Comparison of ENCODE assay signal across 1 cellular context in the genomic region with DNA sequence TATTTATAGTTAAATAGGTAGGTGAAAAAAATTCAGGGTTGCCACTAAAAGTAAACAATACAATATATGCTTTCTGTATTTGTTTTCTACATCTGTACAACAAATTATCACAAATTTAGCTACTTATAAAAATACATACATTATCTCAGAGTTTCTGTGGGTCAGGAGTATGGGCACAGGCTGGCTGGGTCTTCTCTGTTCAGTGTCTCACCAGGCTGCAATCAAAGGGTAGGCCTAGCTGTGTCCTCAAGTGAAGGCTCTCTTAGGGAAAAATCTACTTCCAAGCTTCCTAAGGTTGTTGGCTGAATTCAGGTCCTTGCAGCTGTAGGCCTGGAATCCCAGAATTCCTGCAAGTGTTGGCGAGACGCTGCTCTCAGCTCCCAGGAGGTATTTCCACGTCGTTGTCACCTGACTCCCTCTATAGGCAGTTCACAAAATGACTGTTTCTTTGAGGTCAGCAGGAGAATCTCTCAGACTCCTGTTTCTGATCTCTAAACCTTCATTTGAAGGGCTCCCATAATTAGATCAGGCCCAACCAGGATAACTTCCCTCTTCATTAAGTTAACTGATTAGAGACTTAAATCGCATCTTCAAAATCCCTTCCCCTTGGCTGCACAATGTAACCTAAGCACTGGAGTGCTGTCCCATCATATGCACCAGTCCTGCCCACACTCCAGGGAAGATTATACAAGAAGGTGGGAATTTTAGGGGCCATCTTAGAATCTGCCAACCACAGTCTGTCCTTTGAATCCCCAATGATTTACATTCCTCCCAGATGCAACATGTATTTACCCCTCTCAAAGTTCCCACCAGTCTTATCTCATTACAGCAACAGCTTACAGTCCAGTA.
TF ChIP-seq lines count a peak whose summit lies in the region.

No MANE protein-coding gene starts in this region.

TF ChIP-seq in HepG2, 621 proteins besides CTCF, POLR2A, EP300 and RAD21 (continued from another document):
- TF ChIP-seq, protein P1, sequence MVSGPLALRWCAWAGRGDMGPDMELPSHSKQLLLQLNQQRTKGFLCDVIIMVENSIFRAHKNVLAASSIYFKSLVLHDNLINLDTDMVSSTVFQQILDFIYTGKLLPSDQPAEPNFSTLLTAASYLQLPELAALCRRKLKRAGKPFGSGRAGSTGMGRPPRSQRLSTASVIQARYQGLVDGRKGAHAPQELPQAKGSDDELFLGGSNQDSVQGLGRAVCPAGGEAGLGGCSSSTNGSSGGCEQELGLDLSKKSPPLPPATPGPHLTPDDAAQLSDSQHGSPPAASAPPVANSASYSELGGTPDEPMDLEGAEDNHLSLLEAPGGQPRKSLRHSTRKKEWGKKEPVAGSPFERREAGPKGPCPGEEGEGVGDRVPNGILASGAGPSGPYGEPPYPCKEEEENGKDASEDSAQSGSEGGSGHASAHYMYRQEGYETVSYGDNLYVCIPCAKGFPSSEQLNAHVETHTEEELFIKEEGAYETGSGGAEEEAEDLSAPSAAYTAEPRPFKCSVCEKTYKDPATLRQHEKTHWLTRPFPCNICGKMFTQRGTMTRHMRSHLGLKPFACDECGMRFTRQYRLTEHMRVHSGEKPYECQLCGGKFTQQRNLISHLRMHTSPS (CRISPR knock-in tag; IDR thresholded peaks at IDR 0.05; ENCODE audit: low read depth) = no peak
- TF ChIP-seq NCOR1 (IDR thresholded peaks at IDR 0.05; ENCODE audit: borderline replicate concordance, low read length) (no peak), ZNF761 (CRISPR knock-in tag; conservative IDR thresholded peaks at IDR 0.05) (no peak), ZNF143 (CRISPR knock-in tag; IDR thresholded peaks at IDR 0.05) (peak; percentile 77), ZNF331 (CRISPR knock-in tag; IDR thresholded peaks at IDR 0.05) (no peak), MAZ (IDR thresholded peaks at IDR 0.05; ENCODE audit: borderline replicate concordance, low read depth, low read length) (no peak), MAZ (CRISPR knock-in tag; IDR thresholded peaks at IDR 0.05; ENCODE audit: low read depth) (no peak), JARID2 (CRISPR knock-in tag; IDR thresholded peaks at IDR 0.05; ENCODE audit: insufficient replicate concordance) (no peak), HNRNPK (IDR thresholded peaks at IDR 0.05; ENCODE audit: low read depth, low read length, poor library complexity, severe bottlenecking) (no peak), ZFY (CRISPR knock-in tag; IDR thresholded peaks at IDR 0.05) (peak; percentile 20; the same call in 1 of the 2 replicates), SP140L (CRISPR knock-in tag; IDR thresholded peaks at IDR 0.05; ENCODE audit: borderline replicate concordance) (no peak), SMC3 (IDR thresholded peaks at IDR 0.05; ENCODE audit: low read length) (peak; percentile 95), XRCC5 (optimal IDR thresholded peaks at IDR 0.05; ENCODE audit: low read length) (peak; percentile 69), HOXA7 (CRISPR knock-in tag; IDR thresholded peaks at IDR 0.05) (no peak), MIER2 (CRISPR knock-in tag; IDR thresholded peaks at IDR 0.05) (peak; percentile 91), STAG1 (CRISPR knock-in tag; IDR thresholded peaks at IDR 0.05) (peak; percentile 94), TEAD3 (CRISPR knock-in tag; optimal IDR thresholded peaks at IDR 0.05; ENCODE audit: borderline replicate concordance) (peak; percentile 62), CCAR2 (optimal IDR thresholded peaks at IDR 0.05; ENCODE audit: low read depth, low read length) (no peak), SRSF9 (IDR thresholded peaks at IDR 0.05; ENCODE audit: borderline replicate concordance, insufficient read depth, low read depth, low read length, poor library complexity, severe bottlenecking) (no peak), FOSL2 (CRISPR knock-in tag; IDR thresholded peaks at IDR 0.05) (peak; percentile 31; the same call in 1 of the 2 replicates), KLF12 (CRISPR knock-in tag; IDR thresholded peaks at IDR 0.05; ENCODE audit: borderline replicate concordance) (no peak), TOE1 (CRISPR knock-in tag; IDR thresholded peaks at IDR 0.05) (no peak), KLF16 (CRISPR knock-in tag; IDR thresholded peaks at IDR 0.05) (no peak), KDM2A (CRISPR knock-in tag; IDR thresholded peaks at IDR 0.05; ENCODE audit: borderline replicate concordance, low read depth) (peak; percentile 48; the same call in 1 of the 2 replicates)
- TF ChIP-seq, protein P2, sequence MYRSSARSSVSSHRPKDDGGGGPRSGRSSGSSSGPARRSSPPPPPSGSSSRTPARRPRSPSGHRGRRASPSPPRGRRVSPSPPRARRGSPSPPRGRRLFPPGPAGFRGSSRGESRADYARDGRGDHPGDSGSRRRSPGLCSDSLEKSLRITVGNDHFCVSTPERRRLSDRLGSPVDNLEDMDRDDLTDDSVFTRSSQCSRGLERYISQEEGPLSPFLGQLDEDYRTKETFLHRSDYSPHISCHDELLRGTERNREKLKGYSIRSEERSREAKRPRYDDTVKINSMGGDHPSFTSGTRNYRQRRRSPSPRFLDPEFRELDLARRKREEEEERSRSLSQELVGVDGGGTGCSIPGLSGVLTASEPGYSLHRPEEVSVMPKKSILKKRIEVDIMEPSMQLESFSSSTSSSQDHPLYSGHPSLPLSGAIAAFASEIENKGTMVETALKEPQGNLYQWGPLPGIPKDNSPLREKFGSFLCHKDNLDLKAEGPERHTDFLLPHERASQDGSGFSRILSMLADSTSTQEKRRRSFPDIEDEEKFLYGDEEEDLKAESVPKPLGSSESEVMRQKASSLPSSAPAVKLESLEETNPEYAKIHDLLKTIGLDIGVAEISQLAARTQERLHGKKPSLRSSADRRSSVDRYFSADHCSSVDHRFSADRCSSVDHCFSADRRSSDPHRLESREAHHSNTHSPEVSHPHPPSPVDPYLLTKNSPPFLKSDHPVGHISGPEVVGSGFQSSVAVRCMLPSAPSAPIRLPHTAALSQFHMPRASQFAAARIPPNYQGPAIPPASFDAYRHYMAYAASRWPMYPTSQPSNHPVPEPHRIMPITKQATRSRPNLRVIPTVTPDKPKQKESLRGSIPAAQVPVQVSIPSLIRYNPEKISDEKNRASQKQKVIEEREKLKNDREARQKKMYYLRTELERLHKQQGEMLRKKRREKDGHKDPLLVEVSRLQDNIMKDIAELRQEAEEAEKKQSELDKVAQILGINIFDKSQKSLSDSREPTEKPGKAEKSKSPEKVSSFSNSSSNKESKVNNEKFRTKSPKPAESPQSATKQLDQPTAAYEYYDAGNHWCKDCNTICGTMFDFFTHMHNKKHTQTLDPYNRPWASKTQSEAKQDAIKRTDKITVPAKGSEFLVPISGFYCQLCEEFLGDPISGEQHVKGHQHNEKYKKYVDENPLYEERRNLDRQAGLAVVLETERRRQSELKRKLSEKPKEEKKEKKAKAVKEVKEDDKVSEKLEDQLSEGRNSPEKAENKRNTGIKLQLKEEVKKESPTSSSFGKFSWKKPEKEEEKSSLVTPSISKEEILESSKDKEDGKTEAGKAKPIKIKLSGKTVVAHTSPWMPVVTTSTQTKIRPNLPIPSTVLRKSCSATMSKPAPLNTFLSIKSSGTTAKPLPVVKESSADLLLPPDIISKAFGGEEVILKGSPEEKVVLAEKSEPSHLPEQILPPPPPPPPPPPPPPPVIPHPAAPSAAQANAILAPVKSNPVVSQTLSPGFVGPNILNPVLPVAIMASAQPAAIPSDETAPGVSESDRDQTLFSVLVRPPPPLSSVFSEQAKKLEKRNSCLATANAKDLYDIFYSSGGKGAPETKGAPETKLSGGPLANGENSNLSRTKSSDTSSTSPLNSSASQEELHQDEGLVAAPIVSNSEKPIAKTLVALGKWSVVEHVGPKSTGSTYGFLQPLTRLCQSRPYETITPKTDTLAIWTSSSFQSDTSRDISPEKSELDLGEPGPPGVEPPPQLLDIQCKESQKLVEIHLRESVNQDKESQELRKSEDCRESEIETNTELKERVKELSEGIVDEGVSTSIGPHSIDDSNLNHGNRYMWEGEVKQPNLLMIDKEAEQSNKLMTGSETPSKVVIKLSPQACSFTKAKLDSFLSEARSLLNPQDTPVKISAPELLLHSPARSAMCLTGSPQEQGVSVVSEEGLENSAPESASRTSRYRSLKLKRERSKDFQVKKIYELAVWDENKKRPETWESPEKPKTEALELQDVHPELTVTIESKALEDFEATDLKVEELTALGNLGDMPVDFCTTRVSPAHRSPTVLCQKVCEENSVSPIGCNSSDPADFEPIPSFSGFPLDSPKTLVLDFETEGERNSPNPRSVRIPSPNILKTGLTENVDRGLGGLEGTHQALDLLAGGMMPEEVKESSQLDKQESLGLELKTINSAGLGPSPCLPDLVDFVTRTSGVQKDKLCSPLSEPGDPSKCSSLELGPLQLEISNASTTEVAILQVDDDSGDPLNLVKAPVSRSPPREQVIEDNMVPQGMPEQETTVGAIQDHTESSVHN (CRISPR knock-in tag; IDR thresholded peaks at IDR 0.05) = no peak
- TF ChIP-seq, protein P3, sequence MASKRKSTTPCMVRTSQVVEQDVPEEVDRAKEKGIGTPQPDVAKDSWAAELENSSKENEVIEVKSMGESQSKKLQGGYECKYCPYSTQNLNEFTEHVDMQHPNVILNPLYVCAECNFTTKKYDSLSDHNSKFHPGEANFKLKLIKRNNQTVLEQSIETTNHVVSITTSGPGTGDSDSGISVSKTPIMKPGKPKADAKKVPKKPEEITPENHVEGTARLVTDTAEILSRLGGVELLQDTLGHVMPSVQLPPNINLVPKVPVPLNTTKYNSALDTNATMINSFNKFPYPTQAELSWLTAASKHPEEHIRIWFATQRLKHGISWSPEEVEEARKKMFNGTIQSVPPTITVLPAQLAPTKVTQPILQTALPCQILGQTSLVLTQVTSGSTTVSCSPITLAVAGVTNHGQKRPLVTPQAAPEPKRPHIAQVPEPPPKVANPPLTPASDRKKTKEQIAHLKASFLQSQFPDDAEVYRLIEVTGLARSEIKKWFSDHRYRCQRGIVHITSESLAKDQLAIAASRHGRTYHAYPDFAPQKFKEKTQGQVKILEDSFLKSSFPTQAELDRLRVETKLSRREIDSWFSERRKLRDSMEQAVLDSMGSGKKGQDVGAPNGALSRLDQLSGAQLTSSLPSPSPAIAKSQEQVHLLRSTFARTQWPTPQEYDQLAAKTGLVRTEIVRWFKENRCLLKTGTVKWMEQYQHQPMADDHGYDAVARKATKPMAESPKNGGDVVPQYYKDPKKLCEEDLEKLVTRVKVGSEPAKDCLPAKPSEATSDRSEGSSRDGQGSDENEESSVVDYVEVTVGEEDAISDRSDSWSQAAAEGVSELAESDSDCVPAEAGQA (IDR thresholded peaks at IDR 0.05; ENCODE audit: low read depth) = no peak
- TF ChIP-seq, protein P3 (CRISPR knock-in tag; IDR thresholded peaks at IDR 0.05; ENCODE audit: borderline replicate concordance) = no peak
- TF ChIP-seq, protein P4, sequence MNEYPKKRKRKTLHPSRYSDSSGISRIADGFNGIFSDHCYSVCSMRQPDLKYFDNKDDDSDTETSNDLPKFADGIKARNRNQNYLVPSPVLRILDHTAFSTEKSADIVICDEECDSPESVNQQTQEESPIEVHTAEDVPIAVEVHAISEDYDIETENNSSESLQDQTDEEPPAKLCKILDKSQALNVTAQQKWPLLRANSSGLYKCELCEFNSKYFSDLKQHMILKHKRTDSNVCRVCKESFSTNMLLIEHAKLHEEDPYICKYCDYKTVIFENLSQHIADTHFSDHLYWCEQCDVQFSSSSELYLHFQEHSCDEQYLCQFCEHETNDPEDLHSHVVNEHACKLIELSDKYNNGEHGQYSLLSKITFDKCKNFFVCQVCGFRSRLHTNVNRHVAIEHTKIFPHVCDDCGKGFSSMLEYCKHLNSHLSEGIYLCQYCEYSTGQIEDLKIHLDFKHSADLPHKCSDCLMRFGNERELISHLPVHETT (CRISPR knock-in tag; conservative IDR thresholded peaks at IDR 0.05) = no peak
- TF ChIP-seq, protein P5, sequence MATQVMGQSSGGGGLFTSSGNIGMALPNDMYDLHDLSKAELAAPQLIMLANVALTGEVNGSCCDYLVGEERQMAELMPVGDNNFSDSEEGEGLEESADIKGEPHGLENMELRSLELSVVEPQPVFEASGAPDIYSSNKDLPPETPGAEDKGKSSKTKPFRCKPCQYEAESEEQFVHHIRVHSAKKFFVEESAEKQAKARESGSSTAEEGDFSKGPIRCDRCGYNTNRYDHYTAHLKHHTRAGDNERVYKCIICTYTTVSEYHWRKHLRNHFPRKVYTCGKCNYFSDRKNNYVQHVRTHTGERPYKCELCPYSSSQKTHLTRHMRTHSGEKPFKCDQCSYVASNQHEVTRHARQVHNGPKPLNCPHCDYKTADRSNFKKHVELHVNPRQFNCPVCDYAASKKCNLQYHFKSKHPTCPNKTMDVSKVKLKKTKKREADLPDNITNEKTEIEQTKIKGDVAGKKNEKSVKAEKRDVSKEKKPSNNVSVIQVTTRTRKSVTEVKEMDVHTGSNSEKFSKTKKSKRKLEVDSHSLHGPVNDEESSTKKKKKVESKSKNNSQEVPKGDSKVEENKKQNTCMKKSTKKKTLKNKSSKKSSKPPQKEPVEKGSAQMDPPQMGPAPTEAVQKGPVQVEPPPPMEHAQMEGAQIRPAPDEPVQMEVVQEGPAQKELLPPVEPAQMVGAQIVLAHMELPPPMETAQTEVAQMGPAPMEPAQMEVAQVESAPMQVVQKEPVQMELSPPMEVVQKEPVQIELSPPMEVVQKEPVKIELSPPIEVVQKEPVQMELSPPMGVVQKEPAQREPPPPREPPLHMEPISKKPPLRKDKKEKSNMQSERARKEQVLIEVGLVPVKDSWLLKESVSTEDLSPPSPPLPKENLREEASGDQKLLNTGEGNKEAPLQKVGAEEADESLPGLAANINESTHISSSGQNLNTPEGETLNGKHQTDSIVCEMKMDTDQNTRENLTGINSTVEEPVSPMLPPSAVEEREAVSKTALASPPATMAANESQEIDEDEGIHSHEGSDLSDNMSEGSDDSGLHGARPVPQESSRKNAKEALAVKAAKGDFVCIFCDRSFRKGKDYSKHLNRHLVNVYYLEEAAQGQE (IDR thresholded peaks at IDR 0.05; ENCODE audit: borderline replicate concordance in 1 of 2, low read depth in 1 of 2, low read length in 2 of 2) = peak in 1 of 2 experiments; percentile 74; a peak in 3 of 4 replicates
- TF ChIP-seq, protein P6, sequence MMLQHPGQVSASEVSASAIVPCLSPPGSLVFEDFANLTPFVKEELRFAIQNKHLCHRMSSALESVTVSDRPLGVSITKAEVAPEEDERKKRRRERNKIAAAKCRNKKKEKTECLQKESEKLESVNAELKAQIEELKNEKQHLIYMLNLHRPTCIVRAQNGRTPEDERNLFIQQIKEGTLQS (CRISPR knock-in tag; IDR thresholded peaks at IDR 0.05) = no peak
TF ChIP-seq in HepG2: peak in this region for 10.
